In genomic region chr11:65315866-65316233, GRCh38 we compare ENCODE assay signal across 1 cellular context.
TF ChIP-seq lines count a peak whose summit lies in the region.

No MANE protein-coding gene starts in this region.

TF ChIP-seq in endothelial cell of umbilical vein, 7 proteins besides CTCF, POLR2A, EP300 and RAD21:
- no peak for TF ChIP-seq MAX (IDR thresholded peaks at IDR 0.05; ENCODE audit: insufficient read depth, insufficient read length)
